ENCODE assay signal across 8 cellular contexts in genomic region chr2:237627463-237628321, GRCh38. TPM values are rescaled to one million over a fixed set of nuclear protein-coding genes. Genes with fewer than 3 reads are reported as not detected.
DNase-seq lines count a peak whose midpoint lies in the region; ATAC-seq, FAIRE-seq and TF ChIP-seq lines count a peak whose summit lies in the region.

Gene LRRFIP1, plus strand, starts transcription at chr2:237627587. Its CDS starts 58 bp downstream, at chr2:237627645.

- intact Hi-C loops in endothelial cell of umbilical vein (cut with micrococcal nuclease): loop anchor here (1.0 kb wide), 3 partner anchors 10 to 46 kb away; no protein-coding TSS in a partner anchor
- intact Hi-C loops in transverse colon (cut with DNase I; ENCODE audit: low total_unique reads): loop anchor here (5.0 to 10.0 kb wide), 2 partner anchors 35 to 117 kb away; no protein-coding TSS in a partner anchor

- no peaks in the 10 kb centered on the region for H3K79me2 ChIP-seq in endothelial cell of umbilical vein (ENCODE audit: control insufficient read depth, insufficient read depth, low read length)

- H4K20me1 ChIP-seq in endothelial cell of umbilical vein (replicated peaks; ENCODE audit: control insufficient read depth, extremely low read depth, insufficient read depth, low read length): no peaks in the 10 kb centered on the region

- H3K4me3 ChIP-seq in endothelial cell of umbilical vein (replicated peaks in 1 of 3; ENCODE audit: insufficient read depth in 1 of 3, low read depth in 1 of 3, low read length in 3 of 3): peak within 1 kb of the TSS; percentile 23 to 81 (median 42)
- peak within 1 kb of the TSS; percentile 37 for H3K4me3 ChIP-seq in mononuclear cell (ENCODE audit: low read length)
- H3K4me3 ChIP-seq in transverse colon: peak within 1 kb of the TSS; percentile 57 to 73 (median 67)

- H3K4me1 ChIP-seq in endothelial cell of umbilical vein (ENCODE audit: control insufficient read depth, extremely low read depth, insufficient read depth, low read length) (peaks cover 13% of the 10 kb centered on the region), mononuclear cell (ENCODE audit: insufficient read depth, low read length) (peaks cover 39% of the 10 kb centered on the region), transverse colon (peaks cover 9 to 22% (median 13%) of the 10 kb centered on the region in 4 donors)

- no peaks in the 10 kb centered on the region for H3K9me3 Mint-ChIP-seq in T-helper 2 cell treated with Interferon-gamma antibody and Interleukin-4, amounts not matched to agents 5 μg/mL and 100 μg/mL, for 36 hours

- no peak for TF ChIP-seq EP300 in transverse colon (IDR thresholded peaks at IDR 0.05; ENCODE audit: low read depth)

- no peaks in the 10 kb centered on the region for H3K9me1 ChIP-seq in endothelial cell of umbilical vein (replicated peaks; ENCODE audit: control insufficient read depth, extremely low read depth, insufficient read depth, low read length)

- H3K4me3 Mint-ChIP-seq in T-helper 2 cell treated with Interferon-gamma antibody and Interleukin-4, amounts not matched to agents 5 μg/mL and 100 μg/mL, for 36 hours: peak within 1 kb of the TSS; percentile 69

- H3K27me3 ChIP-seq in endothelial cell of umbilical vein (ENCODE audit: control insufficient read depth in 2 of 2, insufficient read depth in 2 of 2, low read length in 2 of 2) (no peaks in the 10 kb centered on the region), mononuclear cell (ENCODE audit: insufficient read depth, low read length) (peaks cover 16% of the 10 kb centered on the region), transverse colon (peaks cover 24% of the 10 kb centered on the region)

- H3K4me1 Mint-ChIP-seq in T-helper 2 cell treated with Interferon-gamma antibody and Interleukin-4, amounts not matched to agents 5 μg/mL and 100 μg/mL, for 36 hours (ENCODE audit: low read depth): peaks cover 6% of the 10 kb centered on the region

- in situ Hi-C loops in transverse colon (cut with MboI; ENCODE audit: low pct_ligation_motif_present in 1 of 4, low pct_unique_long_range_greater_than_20kb in 1 of 4, low sequenced_read_pairs in 3 of 4): no loop called here

- DNase-seq in NCI-H2196 (lab: John Stamatoyannopoulos, UW; ENCODE audit: unreplicated experiment): peak; percentile 13
- no peak for DNase-seq in NCI-H2196 treated with DMSO at 0.1 percent for 48 hours (lab: John Stamatoyannopoulos, UW; ENCODE audit: unreplicated experiment)
- no peak for DNase-seq in T-helper 2 cell treated with Interferon-gamma antibody and Interleukin-4, amounts not matched to agents 5 μg/mL and 100 μg/mL, for 36 hours (ENCODE audit: low spot score)
- DNase-seq in endothelial cell of umbilical vein (ENCODE audit: low read depth, low spot score): peak; percentile 31
- DNase-seq in transverse colon: peak; percentile 20

- H3K27ac ChIP-seq in endothelial cell of umbilical vein (ENCODE audit: insufficient read depth, low read depth, low read length) (peak within 1 kb of the TSS; percentile 27), transverse colon (peak within 1 kb of the TSS; percentile 59 to 72 (median 63))

- H3K27me3 Mint-ChIP-seq in T-helper 2 cell treated with Interferon-gamma antibody and Interleukin-4, amounts not matched to agents 5 μg/mL and 100 μg/mL, for 36 hours (ENCODE audit: low read depth): peaks cover 63% of the 10 kb centered on the region

- CTCF ChIA-PET in endothelial cell of umbilical vein (lab: Charles Lee): interaction anchor here (1.1 to 1.9 kb wide), 3 partner anchors 11 to 46 kb away, joined by 3 to 5 read pairs (median 3); no protein-coding TSS in a partner anchor

- H3K36me3 Mint-ChIP-seq in T-helper 2 cell treated with Interferon-gamma antibody and Interleukin-4, amounts not matched to agents 5 μg/mL and 100 μg/mL, for 36 hours (ENCODE audit: low read depth): no peaks in the 10 kb centered on the region

- H3K9ac ChIP-seq in endothelial cell of umbilical vein (replicated peaks; ENCODE audit: extremely low read depth, insufficient read depth, low read length): peak within 1 kb of the TSS; percentile 67

- dilution Hi-C loops in endothelial cell of umbilical vein (cut with MboI; ENCODE audit: extremely low pct_ligation_motif_present, low sequenced_read_pairs): no loop called here

- peak; percentile 26 for FAIRE-seq in endothelial cell of umbilical vein (lab: Jason Lieb, UNC)

- no peak within 1 kb of the TSS for H3K27ac Mint-ChIP-seq in T-helper 2 cell treated with Interferon-gamma antibody and Interleukin-4, amounts not matched to agents 5 μg/mL and 100 μg/mL, for 36 hours

- H2AFZ ChIP-seq in endothelial cell of umbilical vein (ENCODE audit: low read depth, low read length): peak within 1 kb of the TSS; percentile 59

- no TSS peak for BruUV-seq in endothelial cell of umbilical vein (replicated peaks; lab: Mats Ljungman, UMichigan)

- TF ChIP-seq POLR2A in endothelial cell of umbilical vein (IDR thresholded peaks at IDR 0.05; ENCODE audit: low read depth, low read length) (no peak), transverse colon (IDR thresholded peaks at IDR 0.05) (no peak)

- POLR2A ChIA-PET in endothelial cell of umbilical vein (lab: Charles Lee): interaction anchor here (1.4 kb wide), 1 partner anchor 11 kb away, joined by 4 read pairs; no protein-coding TSS in a partner anchor

- peak within 1 kb of the TSS; percentile 86 for H3K4me2 ChIP-seq in endothelial cell of umbilical vein (ENCODE audit: insufficient read depth, low read length)

- TF ChIP-seq CTCF in endothelial cell of umbilical vein (IDR thresholded peaks at IDR 0.05; ENCODE audit: extremely low read depth in 1 of 2, insufficient read depth in 1 of 2, low read depth in 1 of 2, low read length in 2 of 2) (peak in 1 of 2 donors; percentile 17), transverse colon (IDR thresholded peaks at IDR 0.05) (no peak)

- WGBS in transverse colon (ENCODE audit: low coverage in 1 of 2), 2 donors: 0 to 9% methylated on average over 1 to 46 of the region's 112 CpGs

- ATAC-seq in HG03469 (IDR thresholded peaks at IDR 0.05; ENCODE audit: unreplicated experiment) (no peak), HG03521 (IDR thresholded peaks at IDR 0.05; ENCODE audit: unreplicated experiment) (no peak)

- H3K36me3 ChIP-seq in endothelial cell of umbilical vein (ENCODE audit: control insufficient read depth in 2 of 2, extremely low read depth in 1 of 2, insufficient read depth in 2 of 2, low read length in 2 of 2) (peaks cover 0 to 8% of the 10 kb centered on the region in 2 experiments), transverse colon (no peaks in the 10 kb centered on the region)

- H3K9me3 ChIP-seq in endothelial cell of umbilical vein (replicated peaks; ENCODE audit: control insufficient read depth, insufficient read depth, low read length): no peaks in the 10 kb centered on the region
- H3K9me3 ChIP-seq in mononuclear cell (ENCODE audit: low read depth, low read length): no peaks in the 10 kb centered on the region
- H3K9me3 ChIP-seq in transverse colon: no peaks in the 10 kb centered on the region

TF ChIP-seq in endothelial cell of umbilical vein, 7 proteins besides CTCF, POLR2A, EP300 and RAD21:
- no peak for TF ChIP-seq EZH2 (IDR thresholded peaks at IDR 0.05; ENCODE audit: borderline replicate concordance, low read depth, low read length, severe bottlenecking)
- no peak for TF ChIP-seq MYC (IDR thresholded peaks at IDR 0.05; ENCODE audit: low read depth, low read length)
- TF ChIP-seq POLR2AphosphoS5 (IDR thresholded peaks at IDR 0.05; ENCODE audit: insufficient read depth, low read depth, low read length): peak; percentile 52
TF ChIP-seq in endothelial cell of umbilical vein: peak in this region for 1.

RNA-seq across cellular contexts. Expression of gene LRRFIP1, which starts in this region (rescaled TPM):
- total RNA-seq in endothelial cell of umbilical vein (162 and 179 TPM in 2 replicates), mononuclear cell (128 TPM), transverse colon (100 to 1,000 TPM in 3 of 4 donors, 10 to 100 TPM in 1; 98.5 to 147 (median 122) TPM)
- 29.4 and 39.2 TPM in 2 replicates for polyA plus RNA-seq in endothelial cell of umbilical vein
- 58.3 and 61.7 TPM in 2 replicates for polyA plus RNA-seq in endothelial cell of umbilical vein (2011; cell fraction: cytosol; rRNA removed)
- 115 and 146 TPM in 2 replicates for polyA plus RNA-seq in endothelial cell of umbilical vein (2011; cell fraction: nucleus; rRNA removed)
- 111 and 127 TPM in 2 replicates for polyA plus RNA-seq in endothelial cell of umbilical vein (2012)
- 59.4 and 60.0 TPM in 2 replicates for polyA minus RNA-seq in endothelial cell of umbilical vein
- polyA minus RNA-seq in endothelial cell of umbilical vein (2011; cell fraction: cytosol; rRNA and poly(A)+ RNA removed): 19.9 TPM
- polyA minus RNA-seq in endothelial cell of umbilical vein (2011; cell fraction: nucleus; rRNA and poly(A)+ RNA removed): 105 and 131 TPM in 2 replicates

Comparison
In these comparisons a context has a peak if more than half of its experiments do, and no peak if none do; other contexts are left out.
1. DNase-seq: peak in NCI-H2196 (single experiment), endothelial cell of umbilical vein (single experiment) and transverse colon (single experiment); none in NCI-H2196 treated with DMSO at 0.1 percent for 48 hours (single experiment) and T-helper 2 cell treated with Interferon-gamma antibody and Interleukin-4, amounts not matched to agents 5 μg/mL and 100 μg/mL, for 36 hours (single experiment).
2. Peak in every context shown above with its lines, with median percentiles within 50 percentile points of each other: H3K4me3 ChIP-seq.